1 cellular context compared by ENCODE assay signal in the genomic region with DNA sequence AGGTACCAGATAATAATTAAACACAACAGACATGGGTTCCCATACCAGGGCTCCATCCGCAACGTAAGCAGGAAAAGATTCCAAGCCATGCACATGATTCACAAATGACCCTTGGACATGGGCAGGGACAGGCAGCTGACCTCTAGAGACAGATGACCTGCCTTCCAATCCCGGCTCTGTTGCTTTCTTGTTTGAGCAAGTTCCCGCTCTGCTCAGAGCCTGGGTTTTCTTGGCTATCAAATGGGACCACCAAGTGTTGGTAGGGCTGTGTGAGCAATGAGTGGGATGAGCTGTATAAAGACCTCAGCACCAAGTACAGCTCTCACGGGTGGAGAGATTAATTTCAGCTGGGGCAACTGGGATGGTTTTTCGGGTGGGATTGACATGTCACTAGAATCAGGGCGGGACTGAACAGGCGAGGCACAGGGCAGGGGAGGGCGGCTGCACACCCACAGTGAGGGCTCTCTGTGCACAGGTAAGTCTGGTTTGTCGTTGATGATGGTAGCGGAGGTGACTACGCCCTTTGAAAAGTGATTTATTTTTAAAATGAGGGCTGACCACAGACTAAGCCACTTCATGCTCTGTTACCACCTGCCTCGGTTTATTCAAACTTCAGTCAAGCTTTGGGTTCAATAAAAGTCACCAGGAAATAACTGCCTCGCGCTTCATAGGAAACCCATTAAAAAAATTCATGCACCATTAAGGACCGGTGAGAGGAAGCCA.
A peak's percentile ranks its signal among the peaks of the same experiment; 100 is the strongest.
TF ChIP-seq lines count a peak whose summit lies in the region.

No MANE protein-coding gene starts in this region.

TF ChIP-seq in HepG2, 621 proteins besides CTCF, POLR2A, EP300 and RAD21 (continued from another document and continues in another):
- TF ChIP-seq, protein P1, sequence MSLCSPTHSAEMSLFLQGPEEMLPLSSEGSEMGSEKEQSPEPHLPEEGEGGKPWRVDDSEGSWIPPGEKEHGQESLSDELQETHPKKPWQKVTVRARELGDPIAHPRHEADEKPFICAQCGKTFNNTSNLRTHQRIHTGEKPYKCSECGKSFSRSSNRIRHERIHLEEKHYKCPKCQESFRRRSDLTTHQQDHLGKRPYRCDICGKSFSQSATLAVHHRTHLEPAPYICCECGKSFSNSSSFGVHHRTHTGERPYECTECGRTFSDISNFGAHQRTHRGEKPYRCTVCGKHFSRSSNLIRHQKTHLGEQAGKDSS (CRISPR knock-in tag; IDR thresholded peaks at IDR 0.05; ENCODE audit: borderline replicate concordance, low read depth), result no peak
- TF ChIP-seq ZNF577 (CRISPR knock-in tag; IDR thresholded peaks at IDR 0.05; ENCODE audit: borderline replicate concordance, low read depth), result no peak
- TF ChIP-seq MEIS2 (CRISPR knock-in tag; IDR thresholded peaks at IDR 0.05), result 0 out of 2 replicates have a peak, but pooled peaks have one; percentile 31
- TF ChIP-seq ZNF430 (CRISPR knock-in tag; IDR thresholded peaks at IDR 0.05), result no peak
- TF ChIP-seq ZBTB8A (CRISPR knock-in tag; IDR thresholded peaks at IDR 0.05; ENCODE audit: borderline replicate concordance, low read depth), result no peak
- no peak for TF ChIP-seq SAFB2 (CRISPR knock-in tag; IDR thresholded peaks at IDR 0.05; ENCODE audit: borderline replicate concordance, low read depth)
- TF ChIP-seq PHF21A (CRISPR knock-in tag; IDR thresholded peaks at IDR 0.05), result peak; percentile 49; the same call in 1 of the 2 replicates
- TF ChIP-seq, protein P2, sequence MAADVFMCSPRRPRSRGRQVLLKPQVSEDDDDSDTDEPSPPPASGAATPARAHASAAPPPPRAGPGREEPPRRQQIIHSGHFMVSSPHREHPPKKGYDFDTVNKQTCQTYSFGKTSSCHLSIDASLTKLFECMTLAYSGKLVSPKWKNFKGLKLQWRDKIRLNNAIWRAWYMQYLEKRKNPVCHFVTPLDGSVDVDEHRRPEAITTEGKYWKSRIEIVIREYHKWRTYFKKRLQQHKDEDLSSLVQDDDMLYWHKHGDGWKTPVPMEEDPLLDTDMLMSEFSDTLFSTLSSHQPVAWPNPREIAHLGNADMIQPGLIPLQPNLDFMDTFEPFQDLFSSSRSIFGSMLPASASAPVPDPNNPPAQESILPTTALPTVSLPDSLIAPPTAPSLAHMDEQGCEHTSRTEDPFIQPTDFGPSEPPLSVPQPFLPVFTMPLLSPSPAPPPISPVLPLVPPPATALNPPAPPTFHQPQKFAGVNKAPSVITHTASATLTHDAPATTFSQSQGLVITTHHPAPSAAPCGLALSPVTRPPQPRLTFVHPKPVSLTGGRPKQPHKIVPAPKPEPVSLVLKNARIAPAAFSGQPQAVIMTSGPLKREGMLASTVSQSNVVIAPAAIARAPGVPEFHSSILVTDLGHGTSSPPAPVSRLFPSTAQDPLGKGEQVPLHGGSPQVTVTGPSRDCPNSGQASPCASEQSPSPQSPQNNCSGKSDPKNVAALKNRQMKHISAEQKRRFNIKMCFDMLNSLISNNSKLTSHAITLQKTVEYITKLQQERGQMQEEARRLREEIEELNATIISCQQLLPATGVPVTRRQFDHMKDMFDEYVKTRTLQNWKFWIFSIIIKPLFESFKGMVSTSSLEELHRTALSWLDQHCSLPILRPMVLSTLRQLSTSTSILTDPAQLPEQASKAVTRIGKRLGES (CRISPR knock-in tag; IDR thresholded peaks at IDR 0.05; ENCODE audit: borderline replicate concordance), result no peak
- TF ChIP-seq SP1 (IDR thresholded peaks at IDR 0.05), result no peak
- TF ChIP-seq SP1 (CRISPR knock-in tag; IDR thresholded peaks at IDR 0.05), result no peak
- TF ChIP-seq ERF (CRISPR knock-in tag; IDR thresholded peaks at IDR 0.05), result peak; percentile 57; the same call in 1 of the 2 replicates
- TF ChIP-seq BRD4 (CRISPR knock-in tag; IDR thresholded peaks at IDR 0.05), result no peak
- TF ChIP-seq USF2 (IDR thresholded peaks at IDR 0.05; ENCODE audit: low read depth, low read length), result 0 out of 2 replicates have a peak, but pooled peaks have one; percentile 22
- TF ChIP-seq USF2 (CRISPR knock-in tag; IDR thresholded peaks at IDR 0.05; ENCODE audit: borderline replicate concordance), result no peak; the same call in 1 of the 2 replicates
- TF ChIP-seq ZNF780A (CRISPR knock-in tag; IDR thresholded peaks at IDR 0.05), result no peak
- TF ChIP-seq MXD4 (CRISPR knock-in tag; IDR thresholded peaks at IDR 0.05), result no peak
- TF ChIP-seq SALL2 (CRISPR knock-in tag; IDR thresholded peaks at IDR 0.05), result no peak
- TF ChIP-seq, protein P3, sequence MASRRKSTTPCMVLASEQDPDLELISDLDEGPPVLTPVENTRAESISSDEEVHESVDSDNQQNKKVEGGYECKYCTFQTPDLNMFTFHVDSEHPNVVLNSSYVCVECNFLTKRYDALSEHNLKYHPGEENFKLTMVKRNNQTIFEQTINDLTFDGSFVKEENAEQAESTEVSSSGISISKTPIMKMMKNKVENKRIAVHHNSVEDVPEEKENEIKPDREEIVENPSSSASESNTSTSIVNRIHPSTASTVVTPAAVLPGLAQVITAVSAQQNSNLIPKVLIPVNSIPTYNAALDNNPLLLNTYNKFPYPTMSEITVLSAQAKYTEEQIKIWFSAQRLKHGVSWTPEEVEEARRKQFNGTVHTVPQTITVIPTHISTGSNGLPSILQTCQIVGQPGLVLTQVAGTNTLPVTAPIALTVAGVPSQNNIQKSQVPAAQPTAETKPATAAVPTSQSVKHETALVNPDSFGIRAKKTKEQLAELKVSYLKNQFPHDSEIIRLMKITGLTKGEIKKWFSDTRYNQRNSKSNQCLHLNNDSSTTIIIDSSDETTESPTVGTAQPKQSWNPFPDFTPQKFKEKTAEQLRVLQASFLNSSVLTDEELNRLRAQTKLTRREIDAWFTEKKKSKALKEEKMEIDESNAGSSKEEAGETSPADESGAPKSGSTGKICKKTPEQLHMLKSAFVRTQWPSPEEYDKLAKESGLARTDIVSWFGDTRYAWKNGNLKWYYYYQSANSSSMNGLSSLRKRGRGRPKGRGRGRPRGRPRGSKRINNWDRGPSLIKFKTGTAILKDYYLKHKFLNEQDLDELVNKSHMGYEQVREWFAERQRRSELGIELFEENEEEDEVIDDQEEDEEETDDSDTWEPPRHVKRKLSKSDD (CRISPR knock-in tag; IDR thresholded peaks at IDR 0.05; ENCODE audit: low read depth), result no peak
- no peak for TF ChIP-seq ZBTB2 (CRISPR knock-in tag; IDR thresholded peaks at IDR 0.05; ENCODE audit: low read depth)
- no peak for TF ChIP-seq ZNF782 (CRISPR knock-in tag; IDR thresholded peaks at IDR 0.05; ENCODE audit: borderline replicate concordance)
- no peak for TF ChIP-seq NFAT5 (CRISPR knock-in tag; IDR thresholded peaks at IDR 0.05)
- TF ChIP-seq, protein P4, sequence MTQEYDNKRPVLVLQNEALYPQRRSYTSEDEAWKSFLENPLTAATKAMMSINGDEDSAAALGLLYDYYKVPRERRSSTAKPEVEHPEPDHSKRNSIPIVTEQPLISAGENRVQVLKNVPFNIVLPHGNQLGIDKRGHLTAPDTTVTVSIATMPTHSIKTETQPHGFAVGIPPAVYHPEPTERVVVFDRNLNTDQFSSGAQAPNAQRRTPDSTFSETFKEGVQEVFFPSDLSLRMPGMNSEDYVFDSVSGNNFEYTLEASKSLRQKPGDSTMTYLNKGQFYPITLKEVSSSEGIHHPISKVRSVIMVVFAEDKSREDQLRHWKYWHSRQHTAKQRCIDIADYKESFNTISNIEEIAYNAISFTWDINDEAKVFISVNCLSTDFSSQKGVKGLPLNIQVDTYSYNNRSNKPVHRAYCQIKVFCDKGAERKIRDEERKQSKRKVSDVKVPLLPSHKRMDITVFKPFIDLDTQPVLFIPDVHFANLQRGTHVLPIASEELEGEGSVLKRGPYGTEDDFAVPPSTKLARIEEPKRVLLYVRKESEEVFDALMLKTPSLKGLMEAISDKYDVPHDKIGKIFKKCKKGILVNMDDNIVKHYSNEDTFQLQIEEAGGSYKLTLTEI (CRISPR knock-in tag; conservative IDR thresholded peaks at IDR 0.05), result no peak
- no peak for TF ChIP-seq HMGA1 (CRISPR knock-in tag; conservative IDR thresholded peaks at IDR 0.05)
- no peak for TF ChIP-seq PHF5A (CRISPR knock-in tag; IDR thresholded peaks at IDR 0.05; ENCODE audit: low read depth, unreplicated experiment)
- no peak for TF ChIP-seq HNRNPL (IDR thresholded peaks at IDR 0.05; ENCODE audit: low read depth, low read length)
- TF ChIP-seq ZNF562 (CRISPR knock-in tag; IDR thresholded peaks at IDR 0.05; ENCODE audit: borderline replicate concordance), result no peak
- TF ChIP-seq RXRB (CRISPR knock-in tag; IDR thresholded peaks at IDR 0.05; ENCODE audit: borderline replicate concordance), result peak; percentile 71
- TF ChIP-seq ELF3 (CRISPR knock-in tag; IDR thresholded peaks at IDR 0.05), result peak; percentile 90
- no peak for TF ChIP-seq ZNF30 (CRISPR knock-in tag; IDR thresholded peaks at IDR 0.05)
- no peak for TF ChIP-seq SNAI1 (CRISPR knock-in tag; IDR thresholded peaks at IDR 0.05; ENCODE audit: borderline replicate concordance)
- TF ChIP-seq HMG20B (CRISPR knock-in tag; conservative IDR thresholded peaks at IDR 0.05), result peak; percentile 58; the same call in 1 of the 2 replicates
